ENCODE assay signal across 10 cellular contexts in genomic region chr6:144897441-144897921, GRCh38.
DNase-seq lines count a peak whose midpoint lies in the region; ATAC-seq and TF ChIP-seq lines count a peak whose summit lies in the region.
"Had no signal": no experiment of that assay in that cellular context is flagged by ENCODE, and none has a peak within 500 bp of the region (broad histone marks: within the 10 kb centered on the region; RNA-seq: fewer than 3 reads in every experiment).

No MANE protein-coding gene starts in this region.

- H3K9ac ChIP-seq in GM23248: peak overlapping the region; percentile 64
- H3K9ac ChIP-seq: parathyroid adenoma had no signal

- H3K4me1 ChIP-seq in GM23248 (ENCODE audit: insufficient read depth) (peaks cover 50% of the 10 kb centered on the region), upper lobe of right lung (no peaks in the 10 kb centered on the region)
- H3K4me1 ChIP-seq: parathyroid adenoma had no signal

- DNase-seq in GM23248 (peak; percentile 93), RPMI7951 (ENCODE audit: low read depth) (peak; percentile 87), renal cortical epithelial cell (ENCODE audit: low read depth) (peak; percentile 89), AML-193 (lab: John Stamatoyannopoulos, UW) (no peak), NCI-H1417 (lab: John Stamatoyannopoulos, UW) (no peak), DMS53 treated with DMSO at 0.1 percent for 48 hours (lab: John Stamatoyannopoulos, UW; ENCODE audit: unreplicated experiment) (no peak), upper lobe of right lung (no peak)
- DNase-seq: KBM-7 had no signal

- no peaks in the 10 kb centered on the region for H3K79me2 ChIP-seq in GM23248 (ENCODE audit: insufficient read depth)
- H3K79me2 ChIP-seq: parathyroid adenoma had no signal

- H3K27me3 ChIP-seq in GM23248 (replicated peaks; ENCODE audit: insufficient read depth) (no peaks in the 10 kb centered on the region), upper lobe of right lung (no peaks in the 10 kb centered on the region)

- peak overlapping the region; percentile 65 for H2AFZ ChIP-seq in GM23248
- H2AFZ ChIP-seq: parathyroid adenoma had no signal

- no peaks in the 10 kb centered on the region for H3K9me2 ChIP-seq in GM23248 (ENCODE audit: insufficient read depth)

- H3F3A ChIP-seq in GM23248 (ENCODE audit: insufficient read depth): peaks cover 44% of the 10 kb centered on the region

- H4K20me1 ChIP-seq in GM23248 (ENCODE audit: insufficient read depth): no peaks in the 10 kb centered on the region

- intact Hi-C loops in upper lobe of right lung (cut with DNase I): no loop called here

- no peak for TF ChIP-seq CTCF in upper lobe of right lung (IDR thresholded peaks at IDR 0.05)

- H3K9me3 ChIP-seq in GM23248 (ENCODE audit: low read depth) (no peaks in the 10 kb centered on the region), upper lobe of right lung (no peaks in the 10 kb centered on the region)

- peaks cover 3% of the 10 kb centered on the region; the same call in 1 of the 2 replicates for H3K36me3 ChIP-seq in GM23248 (ENCODE audit: low read depth)
- no peaks in the 10 kb centered on the region for H3K36me3 ChIP-seq in upper lobe of right lung

- peak overlapping the region; percentile 95 for H3K27ac ChIP-seq in GM23248
- H3K27ac ChIP-seq in upper lobe of right lung: no peak overlapping the region
- H3K27ac ChIP-seq: parathyroid adenoma had no signal

- ATAC-seq in esophagus mucosa: peak; percentile 70
- no peak for ATAC-seq in upper lobe of right lung

- H3K4me2 ChIP-seq in GM23248 (ENCODE audit: unreplicated experiment): peak overlapping the region; percentile 78

- WGBS in GM23248 (ENCODE audit: low coverage in 1 of 2, low lambda C conversion rate in 2 of 2, missing lambda C conversion rate in 2 of 2), 2 experiments: 4 to 8% methylated on average over 4 of the region's 4 CpGs

- peak overlapping the region; percentile 46 for H3K4me3 ChIP-seq in GM23248
- no peak overlapping the region for H3K4me3 ChIP-seq in upper lobe of right lung

- in situ Hi-C loops in GM23248 (cut with MboI): no loop called here

Comparison
In these comparisons a context has a peak if more than half of its experiments do, and no peak if none do; other contexts are left out.
1. DNase-seq: peak in GM23248 (single experiment), RPMI7951 (single experiment) and renal cortical epithelial cell (single experiment); none in AML-193 (0 of 2), NCI-H1417 (0 of 3), DMS53 treated with DMSO at 0.1 percent for 48 hours (single experiment) and upper lobe of right lung (single experiment).